In the genomic region with DNA sequence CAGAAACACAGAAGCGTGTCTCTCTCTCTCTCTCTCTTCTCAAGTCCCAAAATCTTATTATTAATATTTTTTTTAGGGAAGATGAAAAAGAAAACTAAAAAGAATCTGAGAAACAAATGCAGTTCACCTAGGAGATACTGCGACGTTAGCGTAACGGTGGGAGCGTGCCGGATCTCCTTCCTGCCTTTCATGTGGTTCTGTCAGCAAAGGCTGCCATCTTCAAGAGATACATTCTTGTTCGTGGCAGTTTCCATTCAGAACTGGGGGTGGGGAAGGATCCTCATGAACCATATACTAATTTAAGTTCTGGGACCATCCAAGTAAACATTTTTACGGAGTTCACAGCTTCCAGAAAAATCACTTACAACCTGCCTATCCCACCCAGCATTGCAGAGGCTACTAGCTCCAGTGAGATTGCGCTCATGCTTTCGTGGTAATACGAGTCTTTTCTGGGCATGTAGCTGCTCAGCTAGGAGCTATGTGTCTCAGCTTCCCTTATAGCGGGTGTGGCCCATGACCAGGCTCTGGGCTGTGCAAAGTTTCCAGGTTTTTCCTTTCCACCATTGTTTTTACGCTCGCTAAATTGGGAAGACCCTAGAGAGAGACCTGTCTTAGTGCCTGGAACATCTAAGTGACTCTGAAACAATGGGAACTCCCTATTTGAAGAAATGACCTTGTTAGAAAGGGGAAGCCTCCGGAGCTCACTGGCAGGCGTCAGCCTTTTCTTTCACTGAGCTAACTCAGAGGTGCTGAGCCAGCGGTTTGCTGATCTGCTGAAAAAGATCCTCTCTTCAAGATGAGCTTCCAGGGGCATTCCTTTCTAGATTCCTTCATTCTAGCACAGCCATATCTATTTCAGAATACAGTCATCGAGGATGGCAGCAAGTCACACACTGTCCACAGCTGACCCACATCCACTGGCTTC, we compare ENCODE assay signal across 8 cellular contexts. TPM values are rescaled to one million over a fixed set of nuclear protein-coding genes. Genes with fewer than 3 reads are reported as not detected.
DNase-seq lines count a peak whose midpoint lies in the region; ATAC-seq and TF ChIP-seq lines count a peak whose summit lies in the region.

No MANE protein-coding gene starts in this region.

- H3K4me1 ChIP-seq in PC-3 (ENCODE audit: insufficient read depth, low read length): no peaks in the 10 kb centered on the region

- H3K9me3 ChIP-seq in PC-3 (ENCODE audit: low read length): no peaks in the 10 kb centered on the region

- no peaks in the 10 kb centered on the region for H3F3A ChIP-seq in PC-3 (ENCODE audit: low read length, unreplicated experiment)

- no peaks in the 10 kb centered on the region for H4K20me1 ChIP-seq in PC-3 (ENCODE audit: low read length)

- no peak overlapping the region for H3K9ac ChIP-seq in PC-3 (ENCODE audit: low read length)

- in situ Hi-C loops in KBM-7 (cut with MboI; ENCODE audit: low pct_unique_long_range_greater_than_20kb, low sequenced_read_pairs): no loop called here

- CTCF ChIA-PET in PC-3 (lab: Charles Lee): no interaction called here

- TF ChIP-seq CTCF in PC-3 (conservative IDR thresholded peaks at IDR 0.05; ENCODE audit: low read depth, low read length): no peak

- POLR2A ChIA-PET in PC-3 (lab: Charles Lee; ENCODE audit: unreplicated experiment): no interaction called here

- peak; percentile 45 for DNase-seq in KBM-7
- peak; percentile 66 for DNase-seq in activated CD8-positive, alpha-beta memory T cell treated with anti-CD3 and anti-CD28 coated beads, Interleukin-2, amount 50 U/mL, for 1 hour (ENCODE audit: extremely low read depth)
- peak; percentile 64 for DNase-seq in left cardiac atrium
- DNase-seq in stimulated activated CD4-positive, alpha-beta T cell treated with anti-CD3 and anti-CD28 coated beads, Interleukin-4, amount 100 ng/mL, for 24 hours: peak; percentile 69
- no peak for DNase-seq in NCI-H2029 treated with DMSO at 0.1 percent for 48 hours (lab: John Stamatoyannopoulos, UW)
- DNase-seq in foreskin melanocyte: no peak
- no peak for DNase-seq in PC-3

- H3K27me3 ChIP-seq in PC-3 (ENCODE audit: low read length): peaks cover 91% of the 10 kb centered on the region

- no TSS peak for BruUV-seq in PC-3 (replicated peaks; lab: Mats Ljungman, UMichigan)

- no peak overlapping the region for H2AFZ ChIP-seq in PC-3 (ENCODE audit: low read length)

- no peaks in the 10 kb centered on the region for H3K36me3 ChIP-seq in PC-3 (ENCODE audit: low read depth, low read length)

- intact Hi-C loops in left cardiac atrium (cut with DNase I) (no loop called here), PC-3 (cut with micrococcal nuclease) (no loop called here)

- H3K27ac ChIP-seq in PC-3 (ENCODE audit: low read length): no peak overlapping the region

- H3K4me2 ChIP-seq in PC-3 (ENCODE audit: low read length): no peak overlapping the region

- ATAC-seq in left cardiac atrium: peak in 1 of 2 donors; percentile 49
- ATAC-seq in GM18873 (IDR thresholded peaks at IDR 0.05; ENCODE audit: low FRiP score, unreplicated experiment): no peak
- no peak for ATAC-seq in PC-3

- no peak overlapping the region for H3K4me3 ChIP-seq in PC-3 (ENCODE audit: low read length)

- H3K9me2 ChIP-seq in PC-3 (replicated peaks; ENCODE audit: low read length): no peaks in the 10 kb centered on the region

- no peaks in the 10 kb centered on the region for H3K79me2 ChIP-seq in PC-3 (ENCODE audit: low read length)

RNA-seq across cellular contexts. Expression of a gene that starts 17.3 kb away (rescaled TPM):
- total RNA-seq in left cardiac atrium: under 1 TPM; 0.91 to 0.94 TPM
- not detected in 2 replicates for total RNA-seq in PC-3 (2014; rRNA removed)

RNA-seq across cellular contexts. Expression of a gene that starts 50.3 kb away (rescaled TPM):
- total RNA-seq in left cardiac atrium: 1 to 10 TPM; 4.8 to 7.7 TPM
- total RNA-seq in PC-3 (2014; rRNA removed): not detected in 2 replicates

Comparison
In these comparisons a context has a peak if more than half of its experiments do, and no peak if none do; other contexts are left out.
1. DNase-seq: peak in KBM-7 (single experiment), activated CD8-positive, alpha-beta memory T cell treated with anti-CD3 and anti-CD28 coated beads, Interleukin-2, amount 50 U/mL, for 1 hour (single experiment), left cardiac atrium (single experiment) and stimulated activated CD4-positive, alpha-beta T cell treated with anti-CD3 and anti-CD28 coated beads, Interleukin-4, amount 100 ng/mL, for 24 hours (single experiment); none in NCI-H2029 treated with DMSO at 0.1 percent for 48 hours (single experiment), foreskin melanocyte (single experiment) and PC-3 (single experiment).